ENCODE assay signal across 21 cellular contexts in the genomic region with DNA sequence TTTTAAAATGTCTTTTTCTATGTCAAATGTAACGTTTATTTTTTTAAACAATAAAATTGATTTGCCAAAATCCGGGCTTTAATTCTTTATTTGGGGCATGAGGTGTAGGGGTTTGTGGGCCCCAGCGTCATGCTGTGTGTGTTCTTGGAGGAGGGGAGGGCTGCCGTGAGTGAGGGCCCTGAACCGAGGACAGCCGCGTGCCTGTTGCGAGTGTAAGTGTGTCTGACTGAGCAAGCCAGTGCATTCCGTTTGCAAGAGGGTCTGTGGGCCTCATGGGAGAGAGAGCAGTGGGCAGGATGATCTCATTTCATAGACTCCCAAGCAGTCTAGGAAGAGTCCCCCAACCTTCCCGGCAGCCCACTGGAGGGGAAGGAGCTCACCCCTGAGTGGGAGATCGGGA.
"Had no signal": no experiment of that assay in that cellular context is flagged by ENCODE, and none has a peak within 500 bp of the region (broad histone marks: within the 10 kb centered on the region; RNA-seq: fewer than 3 reads in every experiment).

No MANE protein-coding gene starts in this region.

- H3K9me3 ChIP-seq: breast epithelium, gastroesophageal sphincter, right atrium auricular region, suprapubic skin, upper lobe of right lung had no signal

- H3K27ac ChIP-seq: breast epithelium, right atrium auricular region, skin epidermis, suprapubic skin, upper lobe of right lung had no signal

- H3K27me3 ChIP-seq: breast epithelium, gastroesophageal sphincter, right atrium auricular region, suprapubic skin, upper lobe of right lung had no signal

- DNase-seq: activated CD4-positive, alpha-beta T cell treated with anti-CD3 and anti-CD28 coated beads, Interleukin-2, amount 50 U/mL, for 1 hour; activated CD4-positive, CD25-positive, alpha-beta regulatory T cell; activated CD8-positive, alpha-beta memory T cell treated with anti-CD3 and anti-CD28 coated beads for 24 hours; activated naive CD4-positive, alpha-beta T cell treated with Interleukin-2 at 50 U/mL for 16 hours; anterior cingulate cortex; dermis blood vessel endothelial cell; erythroblast; left cardiac atrium; nucleus accumbens; stimulated activated CD4-positive, alpha-beta T cell treated with anti-CD3 and anti-CD28 coated beads, Interleukin-4, amount 100 ng/mL, for 4 hours; stimulated activated CD8-positive, alpha-beta memory T cell treated with anti-CD3 and anti-CD28 coated beads, Interleukin-4, amount 100 ng/mL, for 48 hours; stimulated activated naive CD8-positive, alpha-beta T cell treated with anti-CD3 and anti-CD28 coated beads, Interleukin-15, Interleukin-2, amounts not matched to agents 100 U/mL and 50 U/mL, for 24 hours had no signal

- H3K4me3 ChIP-seq: breast epithelium, gastroesophageal sphincter, lung, right atrium auricular region, skin epidermis, suprapubic skin, upper lobe of right lung had no signal

- H3K9me3 Mint-ChIP-seq: activated T-helper 1 cell treated with anti-CD3 and anti-CD28 coated beads, Interleukin-12 subunit alpha, Interleukin-12 subunit beta, Interleukin-2, Interleukin-4 antibody, amounts not matched to agents 30 ng/mL and 10 ng/mL and 1 ng/mL, durations not matched to agents 14 hours and 24 hours and 36 hours; T-helper 2 cell treated with Interferon-gamma antibody and Interleukin-4, amounts not matched to agents 5 μg/mL and 100 μg/mL, for 36 hours had no signal

- H3K4me3 Mint-ChIP-seq: activated T-helper 1 cell treated with anti-CD3 and anti-CD28 coated beads, Interleukin-12 subunit alpha, Interleukin-12 subunit beta, Interleukin-2, Interleukin-4 antibody, amounts not matched to agents 30 ng/mL and 10 ng/mL and 1 ng/mL, durations not matched to agents 14 hours and 24 hours and 36 hours; T-helper 2 cell treated with Interferon-gamma antibody and Interleukin-4, amounts not matched to agents 5 μg/mL and 100 μg/mL, for 36 hours had no signal

- H3K4me1 ChIP-seq: breast epithelium, upper lobe of right lung had no signal

- ATAC-seq: gastroesophageal sphincter; stimulated activated naive CD8-positive, alpha-beta T cell treated with anti-CD3 and anti-CD28 coated beads, Interleukin-15, Interleukin-2, amounts not matched to agents 100 U/mL and 50 U/mL, for 24 hours; upper lobe of right lung had no signal

- H3K36me3 ChIP-seq: breast epithelium, upper lobe of right lung had no signal

- H3K27ac Mint-ChIP-seq: T-helper 2 cell treated with Interferon-gamma antibody and Interleukin-4, amounts not matched to agents 5 μg/mL and 100 μg/mL, for 36 hours had no signal
